ENCODE assay signal across 14 cellular contexts in genomic region chr12:31929140-31929526, GRCh38. TPM values are rescaled to one million over a fixed set of nuclear protein-coding genes. Genes with fewer than 3 reads are reported as not detected.
DNase-seq lines count a peak whose midpoint lies in the region; ATAC-seq, FAIRE-seq and TF ChIP-seq lines count a peak whose summit lies in the region.
"Had no signal": no experiment of that assay in that cellular context is flagged by ENCODE, and none has a peak within 500 bp of the region (broad histone marks: within the 10 kb centered on the region; RNA-seq: fewer than 3 reads in every experiment).

No MANE protein-coding gene starts in this region.

- FAIRE-seq in pancreas (lab: Jason Lieb, UNC): no peak

- POLR2A ChIA-PET in OCI-LY7 (lab: Charles Lee): interaction anchor here (0.8 to 1.5 kb wide), 2 partner anchors 11 to 214 kb away, joined by 3 to 10 read pairs; no protein-coding TSS in a partner anchor

- ATAC-seq in pancreas (no peak), HG03280 (IDR thresholded peaks at IDR 0.05; ENCODE audit: unreplicated experiment) (no peak)
- ATAC-seq: left colon, sciatic nerve had no signal

- H3K4me1 ChIP-seq in OCI-LY7 (ENCODE audit: insufficient read depth, low read length, poor library complexity, severe bottlenecking) (peaks cover 31% of the 10 kb centered on the region), pancreas (no peaks in the 10 kb centered on the region)

- BruUV-seq in OCI-LY7 (replicated peaks; lab: Mats Ljungman, UMichigan): no TSS peak

- WGBS in pancreas, 2 donors: 83 to 84% methylated on average over 4 of the region's 4 CpGs

- H3K36me3 ChIP-seq in OCI-LY7 (ENCODE audit: insufficient read depth, low read length): no peaks in the 10 kb centered on the region; the same call in 1 of the 2 replicates
- H3K36me3 ChIP-seq in pancreas: no peaks in the 10 kb centered on the region

- peak overlapping the region; percentile 81 for H3K4me3 Mint-ChIP-seq in activated naive CD8-positive, alpha-beta T cell treated with anti-CD3 and anti-CD28 coated beads for 36 hours
- H3K4me3 Mint-ChIP-seq: nephron had no signal

- TF ChIP-seq CTCF in OCI-LY7 (conservative IDR thresholded peaks at IDR 0.05; ENCODE audit: low read length) (no peak), pancreas (IDR thresholded peaks at IDR 0.05) (no peak)

- intact Hi-C loops in OCI-LY7 (cut with micrococcal nuclease; ENCODE audit: unreplicated experiment): no loop called here
- intact Hi-C loops in pancreas (cut with DNase I): no loop called here

- H2AFZ ChIP-seq in OCI-LY7 (ENCODE audit: low read length): peak overlapping the region; percentile 93

- peaks cover 34% of the 10 kb centered on the region for H3K9me3 Mint-ChIP-seq in activated naive CD8-positive, alpha-beta T cell treated with anti-CD3 and anti-CD28 coated beads for 36 hours

- H3K27ac ChIP-seq in OCI-LY7 (ENCODE audit: low read depth, low read length, poor library complexity, severe bottlenecking): no peak overlapping the region
- no peak overlapping the region for H3K27ac ChIP-seq in pancreas
- H3K27ac ChIP-seq: epithelial cell of prostate had no signal

- no peaks in the 10 kb centered on the region for H3K9me2 ChIP-seq in OCI-LY7 (ENCODE audit: insufficient read depth, low read length)

- no peaks in the 10 kb centered on the region for H4K20me1 ChIP-seq in OCI-LY7 (ENCODE audit: insufficient read depth, low read length)

- H3K27me3 Mint-ChIP-seq in activated naive CD8-positive, alpha-beta T cell treated with anti-CD3 and anti-CD28 coated beads for 36 hours: no peaks in the 10 kb centered on the region

- H3K4me1 Mint-ChIP-seq in activated naive CD8-positive, alpha-beta T cell treated with anti-CD3 and anti-CD28 coated beads for 36 hours: peaks cover 45% of the 10 kb centered on the region
- H3K4me1 Mint-ChIP-seq: nephron had no signal

- no peaks in the 10 kb centered on the region for H3K79me2 ChIP-seq in OCI-LY7 (ENCODE audit: insufficient read depth, low read depth, low read length)

- H3K36me3 Mint-ChIP-seq in activated naive CD8-positive, alpha-beta T cell treated with anti-CD3 and anti-CD28 coated beads for 36 hours: peaks cover 42% of the 10 kb centered on the region

- H3K9me3 ChIP-seq in OCI-LY7 (ENCODE audit: low read length): peaks cover 4% of the 10 kb centered on the region; the same call in 1 of the 2 replicates
- no peaks in the 10 kb centered on the region for H3K9me3 ChIP-seq in pancreas

- no peaks in the 10 kb centered on the region for H3K27me3 ChIP-seq in pancreas

- H3K4me2 ChIP-seq in OCI-LY7 (ENCODE audit: low read length): peak overlapping the region; percentile 67

- CTCF ChIA-PET in OCI-LY7 (lab: Charles Lee; ENCODE audit: unreplicated experiment): no interaction called here

- peak overlapping the region; percentile 98 for H3K27ac Mint-ChIP-seq in activated naive CD8-positive, alpha-beta T cell treated with anti-CD3 and anti-CD28 coated beads for 36 hours
- H3K27ac Mint-ChIP-seq: nephron had no signal

- peak; percentile 16 for DNase-seq in activated CD8-positive, alpha-beta memory T cell treated with anti-CD3 and anti-CD28 coated beads, Interleukin-2, amount 50 U/mL, for 4 hours
- no peak for DNase-seq in activated CD8-positive, alpha-beta memory T cell treated with anti-CD3 and anti-CD28 coated beads for 24 hours
- DNase-seq in OCI-LY7 (ENCODE audit: low spot score) (no peak), pancreas (no peak)
- DNase-seq in activated naive CD8-positive, alpha-beta T cell treated with anti-CD3 and anti-CD28 coated beads for 36 hours: peak; percentile 7
- peak in 2 of 3 experiments; percentile 11 to 22 for DNase-seq in stimulated activated CD4-positive, alpha-beta T cell treated with anti-CD3 and anti-CD28 coated beads, TNF-alpha, amount 100 ng/mL, for 4 hours (ENCODE audit: low read depth in 3 of 3)
- DNase-seq in central memory CD4-positive, alpha-beta T cell: no peak
- DNase-seq: caudate nucleus, left colon, NCI-H2171 had no signal

- H3K4me3 ChIP-seq in OCI-LY7 (ENCODE audit: low read depth, low read length, poor library complexity, severe bottlenecking) (peak overlapping the region; percentile 36), pancreas (no peak overlapping the region)

RNA-seq across cellular contexts. Expression of gene RESF1, which starts 30.1 kb away (rescaled TPM):
- total RNA-seq in OCI-LY7 (2014; rRNA removed; shearing (Covaris generic)): 53.3 and 70.4 TPM in 2 replicates
- 46.3 and 60.8 TPM in 2 replicates for total RNA-seq in OCI-LY7 (2022)
- total RNA-seq in activated naive CD8-positive, alpha-beta T cell treated with anti-CD3 and anti-CD28 coated beads for 36 hours: 10 to 100 TPM; 76.5 to 79.1 TPM
- 10 to 100 TPM; 10.6 to 32.1 (median 15.6) TPM for total RNA-seq in pancreas
- 10 to 100 TPM; 23.1 to 25.2 TPM for polyA plus RNA-seq in pancreas

Comparison
In these comparisons a context has a peak if more than half of its experiments do, and no peak if none do; other contexts are left out.
1. DNase-seq: peak in activated CD8-positive, alpha-beta memory T cell treated with anti-CD3 and anti-CD28 coated beads, Interleukin-2, amount 50 U/mL, for 4 hours (single experiment), activated naive CD8-positive, alpha-beta T cell treated with anti-CD3 and anti-CD28 coated beads for 36 hours (single experiment) and stimulated activated CD4-positive, alpha-beta T cell treated with anti-CD3 and anti-CD28 coated beads, TNF-alpha, amount 100 ng/mL, for 4 hours (2 of 3); none in activated CD8-positive, alpha-beta memory T cell treated with anti-CD3 and anti-CD28 coated beads for 24 hours (single experiment), OCI-LY7 (single experiment), pancreas (0 of 6) and central memory CD4-positive, alpha-beta T cell (single experiment).